In genomic region chr12:75998292-75999063, GRCh38 we compare ENCODE assay signal across 16 cellular contexts.
"Had no signal": no experiment of that assay in that cellular context is flagged by ENCODE, and none has a peak within 500 bp of the region (broad histone marks: within the 10 kb centered on the region; RNA-seq: fewer than 3 reads in every experiment).

No MANE protein-coding gene starts in this region.

- H3K9me3 Mint-ChIP-seq: activated naive CD4-positive, alpha-beta T cell treated with anti-CD3 and anti-CD28 coated beads for 36 hours; activated T-helper 17 cell treated with anti-CD3 and anti-CD28 coated beads, Interleukin-2, amount 50 U/mL, for 72 hours; central memory CD8-positive, alpha-beta T cell; nephron; type B pancreatic cell had no signal

- DNase-seq: activated CD4-positive, alpha-beta T cell treated with anti-CD3 and anti-CD28 coated beads for 4 hours; activated CD8-positive, alpha-beta memory T cell treated with anti-CD3 and anti-CD28 coated beads, Interleukin-2, amount 50 U/mL, for 48 hours; activated CD8-positive, alpha-beta T cell treated with anti-CD3 and anti-CD28 coated beads, Interleukin-2, amount 10 ng/mL, durations not matched to agents 7 days and 5 days; activated naive CD4-positive, alpha-beta T cell treated with anti-CD3 and anti-CD28 coated beads for 36 hours; cortex of kidney; effector CD8-positive, alpha-beta T cell; left ventricle myocardium inferior; mesenchymal stem cell; stimulated activated CD4-positive, alpha-beta T cell treated with anti-CD3 and anti-CD28 coated beads, Interleukin-4, amount 100 ng/mL, for 1 hour; stimulated activated CD8-positive, alpha-beta memory T cell treated with anti-CD3 and anti-CD28 coated beads, Interleukin-4, amount 100 ng/mL, for 48 hours; stimulated activated naive CD8-positive, alpha-beta T cell treated with anti-CD3 and anti-CD28 coated beads, Interleukin-15, Interleukin-2, amounts not matched to agents 100 U/mL and 50 U/mL, for 24 hours had no signal

- H3K4me3 ChIP-seq: left ventricle myocardium inferior, suprapubic skin had no signal

- H3K4me1 ChIP-seq: suprapubic skin had no signal

- H3K27me3 ChIP-seq: suprapubic skin had no signal

- H3K4me3 Mint-ChIP-seq: activated CD8-positive, alpha-beta T cell treated with anti-CD3 and anti-CD28 coated beads, Interleukin-2, amount 10 ng/mL, durations not matched to agents 7 days and 5 days; activated naive CD4-positive, alpha-beta T cell treated with anti-CD3 and anti-CD28 coated beads for 36 hours; activated T-helper 17 cell treated with anti-CD3 and anti-CD28 coated beads, Interleukin-2, amount 50 U/mL, for 72 hours; central memory CD8-positive, alpha-beta T cell; nephron; type B pancreatic cell had no signal

- H3K36me3 ChIP-seq: left ventricle myocardium inferior, suprapubic skin had no signal

- H3K4me1 Mint-ChIP-seq: central memory CD8-positive, alpha-beta T cell had no signal

- H3K27ac ChIP-seq: suprapubic skin had no signal

- ATAC-seq: activated CD8-positive, alpha-beta T cell treated with anti-CD3 and anti-CD28 coated beads, Interleukin-2, amount 10 ng/mL, durations not matched to agents 7 days and 5 days; activated T-helper 17 cell treated with anti-CD3 and anti-CD28 coated beads, Interleukin-2, amount 50 U/mL, for 72 hours; stimulated activated naive CD8-positive, alpha-beta T cell treated with anti-CD3 and anti-CD28 coated beads, Interleukin-15, Interleukin-2, amounts not matched to agents 100 U/mL and 50 U/mL, for 24 hours had no signal

- H3K9me3 ChIP-seq: left ventricle myocardium inferior, suprapubic skin had no signal

- H3K27me3 Mint-ChIP-seq: activated T-helper 17 cell treated with anti-CD3 and anti-CD28 coated beads, Interleukin-2, amount 50 U/mL, for 72 hours; central memory CD8-positive, alpha-beta T cell; type B pancreatic cell had no signal

- H3K27ac Mint-ChIP-seq: activated CD8-positive, alpha-beta T cell treated with anti-CD3 and anti-CD28 coated beads, Interleukin-2, amount 10 ng/mL, durations not matched to agents 7 days and 5 days; activated naive CD4-positive, alpha-beta T cell treated with anti-CD3 and anti-CD28 coated beads for 36 hours; activated T-helper 17 cell treated with anti-CD3 and anti-CD28 coated beads, Interleukin-2, amount 50 U/mL, for 72 hours; type B pancreatic cell had no signal

- H3K36me3 Mint-ChIP-seq: type B pancreatic cell had no signal
